ENCODE assay signal across 33 cellular contexts in genomic region chr2:11983401-11983800, GRCh38.
"Had no signal": no experiment of that assay in that cellular context is flagged by ENCODE, and none has a peak within 500 bp of the region (broad histone marks: within the 10 kb centered on the region; RNA-seq: fewer than 3 reads in every experiment).

No MANE protein-coding gene starts in this region.

- H3K4me3 Mint-ChIP-seq: activated B cell treated with CpG ODN at 0.5 μM for 24 hours; activated CD4-positive, alpha-beta memory T cell treated with anti-CD3 and anti-CD28 coated beads, Interleukin-2, amount 10 ng/mL, durations not matched to agents 7 days and 5 days; activated CD4-positive, alpha-beta T cell treated with anti-CD3 and anti-CD28 coated beads, Interleukin-2, amount 10 ng/mL, durations not matched to agents 7 days and 5 days; activated CD8-positive, alpha-beta memory T cell treated with anti-CD3 and anti-CD28 coated beads, Interleukin-2, amount 10 ng/mL, durations not matched to agents 7 days and 5 days; activated CD8-positive, alpha-beta T cell treated with anti-CD3 and anti-CD28 coated beads, Interleukin-2, amount 10 ng/mL, durations not matched to agents 7 days and 5 days; activated naive CD4-positive, alpha-beta T cell treated with anti-CD3 and anti-CD28 coated beads, Interleukin-2, amount 10 ng/mL, durations not matched to agents 7 days and 5 days; activated naive CD4-positive, alpha-beta T cell treated with anti-CD3 and anti-CD28 coated beads, Interleukin-2, amount 50 U/mL, for 24 hours; activated naive CD8-positive, alpha-beta T cell; activated naive CD8-positive, alpha-beta T cell treated with anti-CD3 and anti-CD28 coated beads, Interleukin-2, amount 10 ng/mL, durations not matched to agents 7 days and 5 days; activated naive CD8-positive, alpha-beta T cell treated with anti-CD3 and anti-CD28 coated beads, Interleukin-2, amount 50 U/mL, for 24 hours; activated T-cell treated with anti-CD3 and anti-CD28 coated beads, Interleukin-2, amount 50 U/mL, for 24 hours; brain; central memory CD8-positive, alpha-beta T cell; T-helper 1 cell treated with Interleukin-12 subunit alpha and Interleukin-12 subunit beta and Interleukin-4 antibody, amounts not matched to agents 30 μg/mL and 1 μg/mL, for 36 hours; T-helper 2 cell treated with Interferon-gamma antibody and Interleukin-4, amounts not matched to agents 5 μg/mL and 100 μg/mL, for 36 hours had no signal

- H3K36me3 ChIP-seq: ascending aorta, cardiac muscle cell had no signal

- H3K9me3 Mint-ChIP-seq: activated naive CD4-positive, alpha-beta T cell treated with anti-CD3 and anti-CD28 coated beads, Interleukin-2, amount 50 U/mL, for 24 hours; activated naive CD8-positive, alpha-beta T cell treated with anti-CD3 and anti-CD28 coated beads, Interleukin-2, amount 50 U/mL, for 24 hours; activated T-cell treated with anti-CD3 and anti-CD28 coated beads, Interleukin-2, amount 50 U/mL, for 24 hours; activated T-helper 2 cell treated with anti-CD3 and anti-CD28 coated beads, Interferon-gamma antibody, Interleukin-2, Interleukin-4, amounts not matched to agents 10 μg/mL and 5 μg/mL and 100 μg/mL, durations not matched to agents 14 hours and 24 hours and 36 hours; central memory CD8-positive, alpha-beta T cell had no signal

- H3K4me3 ChIP-seq: ascending aorta, cardiac muscle cell had no signal

- ATAC-seq: activated CD8-positive, alpha-beta memory T cell treated with anti-CD3 and anti-CD28 coated beads, Interleukin-2, amount 10 ng/mL, durations not matched to agents 7 days and 5 days; activated CD8-positive, alpha-beta T cell treated with anti-CD3 and anti-CD28 coated beads, Interleukin-2, amount 10 ng/mL, durations not matched to agents 7 days and 5 days; activated naive CD8-positive, alpha-beta T cell treated with anti-CD3 and anti-CD28 coated beads, Interleukin-2, amount 50 U/mL, for 24 hours had no signal

- H3K27me3 ChIP-seq: ascending aorta, cardiac muscle cell had no signal

- H3K4me1 ChIP-seq: ascending aorta had no signal

- H3K27me3 Mint-ChIP-seq: activated B cell treated with CpG ODN at 0.5 μM for 24 hours; activated CD4-positive, alpha-beta memory T cell treated with anti-CD3 and anti-CD28 coated beads, Interleukin-2, amount 10 ng/mL, durations not matched to agents 7 days and 5 days; activated CD4-positive, alpha-beta T cell treated with anti-CD3 and anti-CD28 coated beads, Interleukin-2, amount 10 ng/mL, durations not matched to agents 7 days and 5 days; activated naive CD4-positive, alpha-beta T cell treated with anti-CD3 and anti-CD28 coated beads, Interleukin-2, amount 50 U/mL, for 24 hours; activated naive CD8-positive, alpha-beta T cell had no signal

- H3K4me1 Mint-ChIP-seq: activated CD4-positive, alpha-beta memory T cell treated with anti-CD3 and anti-CD28 coated beads, Interleukin-2, amount 10 ng/mL, durations not matched to agents 7 days and 5 days; activated CD4-positive, alpha-beta T cell treated with anti-CD3 and anti-CD28 coated beads, Interleukin-2, amount 10 ng/mL, durations not matched to agents 7 days and 5 days; activated CD8-positive, alpha-beta memory T cell treated with anti-CD3 and anti-CD28 coated beads, Interleukin-2, amount 10 ng/mL, durations not matched to agents 7 days and 5 days; activated naive CD4-positive, alpha-beta T cell treated with anti-CD3 and anti-CD28 coated beads, Interleukin-2, amount 10 ng/mL, durations not matched to agents 7 days and 5 days; activated naive CD4-positive, alpha-beta T cell treated with anti-CD3 and anti-CD28 coated beads, Interleukin-2, amount 50 U/mL, for 24 hours; activated naive CD8-positive, alpha-beta T cell treated with anti-CD3 and anti-CD28 coated beads, Interleukin-2, amount 10 ng/mL, durations not matched to agents 7 days and 5 days; activated naive CD8-positive, alpha-beta T cell treated with anti-CD3 and anti-CD28 coated beads, Interleukin-2, amount 50 U/mL, for 24 hours had no signal

- DNase-seq: activated B cell treated with CpG ODN at 0.5 μM for 24 hours; activated CD4-positive, alpha-beta memory T cell treated with anti-CD3 and anti-CD28 coated beads, Interleukin-2, amount 10 ng/mL, durations not matched to agents 7 days and 5 days; activated CD4-positive, alpha-beta T cell treated with anti-CD3 and anti-CD28 coated beads for 48 hours; activated CD4-positive, alpha-beta T cell treated with anti-CD3 and anti-CD28 coated beads, Interleukin-2, amount 10 ng/mL, durations not matched to agents 7 days and 5 days; activated CD4-positive, alpha-beta T cell treated with anti-CD3 and anti-CD28 coated beads, Interleukin-2, amount 50 U/mL, for 48 hours; activated CD4-positive, CD25-positive, alpha-beta regulatory T cell treated with anti-CD3 and anti-CD28 coated beads, Interleukin-2, amount 50 U/mL, for 72 hours; activated CD8-positive, alpha-beta memory T cell treated with anti-CD3 and anti-CD28 coated beads for 24 hours; activated CD8-positive, alpha-beta memory T cell treated with anti-CD3 and anti-CD28 coated beads, Interleukin-2, amount 10 ng/mL, durations not matched to agents 7 days and 5 days; activated CD8-positive, alpha-beta memory T cell treated with anti-CD3 and anti-CD28 coated beads, Interleukin-2, amount 50 U/mL, for 48 hours; activated CD8-positive, alpha-beta T cell treated with anti-CD3 and anti-CD28 coated beads, Interleukin-2, amount 10 ng/mL, durations not matched to agents 7 days and 5 days; activated effector memory CD4-positive, alpha-beta T cell treated with Interleukin-2 at 50 U/mL for 16 hours; activated gamma-delta T cell; activated naive CD4-positive, alpha-beta T cell treated with anti-CD3 and anti-CD28 coated beads, Interleukin-2, amount 10 ng/mL, durations not matched to agents 7 days and 5 days; activated naive CD4-positive, alpha-beta T cell treated with Interleukin-2 at 50 U/mL for 16 hours; activated naive CD8-positive, alpha-beta T cell treated with anti-CD3 and anti-CD28 coated beads, Interleukin-2, amount 10 ng/mL, durations not matched to agents 7 days and 5 days; activated naive CD8-positive, alpha-beta T cell treated with anti-CD3 and anti-CD28 coated beads, Interleukin-2, amount 50 U/mL, for 24 hours; activated T-cell treated with anti-CD3 and anti-CD28 coated beads, Interleukin-2, amount 50 U/mL, for 24 hours; activated T-cell treated with anti-CD3 and anti-CD28 coated beads, Interleukin-2, amount 50 U/mL, for 48 hours; anterior cingulate cortex; cerebellar nuclear complex; T-helper 1 cell; T-helper 2 cell; T-helper 9 cell had no signal

- H3K27ac Mint-ChIP-seq: activated B cell treated with CpG ODN at 0.5 μM for 24 hours; activated CD4-positive, alpha-beta memory T cell treated with anti-CD3 and anti-CD28 coated beads, Interleukin-2, amount 10 ng/mL, durations not matched to agents 7 days and 5 days; activated CD4-positive, alpha-beta T cell treated with anti-CD3 and anti-CD28 coated beads, Interleukin-2, amount 10 ng/mL, durations not matched to agents 7 days and 5 days; activated CD8-positive, alpha-beta memory T cell treated with anti-CD3 and anti-CD28 coated beads, Interleukin-2, amount 10 ng/mL, durations not matched to agents 7 days and 5 days; activated CD8-positive, alpha-beta T cell treated with anti-CD3 and anti-CD28 coated beads, Interleukin-2, amount 10 ng/mL, durations not matched to agents 7 days and 5 days; activated naive CD4-positive, alpha-beta T cell treated with anti-CD3 and anti-CD28 coated beads, Interleukin-2, amount 10 ng/mL, durations not matched to agents 7 days and 5 days; activated naive CD4-positive, alpha-beta T cell treated with anti-CD3 and anti-CD28 coated beads, Interleukin-2, amount 50 U/mL, for 24 hours; activated naive CD8-positive, alpha-beta T cell; activated naive CD8-positive, alpha-beta T cell treated with anti-CD3 and anti-CD28 coated beads, Interleukin-2, amount 10 ng/mL, durations not matched to agents 7 days and 5 days; activated naive CD8-positive, alpha-beta T cell treated with anti-CD3 and anti-CD28 coated beads, Interleukin-2, amount 50 U/mL, for 24 hours; activated T-cell treated with anti-CD3 and anti-CD28 coated beads, Interleukin-2, amount 50 U/mL, for 24 hours; activated T-helper 2 cell treated with anti-CD3 and anti-CD28 coated beads, Interferon-gamma antibody, Interleukin-2, Interleukin-4, amounts not matched to agents 10 μg/mL and 5 μg/mL and 100 μg/mL, durations not matched to agents 14 hours and 24 hours and 36 hours; T-helper 1 cell treated with Interleukin-12 subunit alpha and Interleukin-12 subunit beta and Interleukin-4 antibody, amounts not matched to agents 30 μg/mL and 1 μg/mL, for 36 hours; T-helper 2 cell treated with Interferon-gamma antibody and Interleukin-4, amounts not matched to agents 5 μg/mL and 100 μg/mL, for 36 hours had no signal

- H3K27ac ChIP-seq: ascending aorta, cardiac muscle cell, VCaP had no signal

- H3K36me3 Mint-ChIP-seq: activated CD8-positive, alpha-beta memory T cell treated with anti-CD3 and anti-CD28 coated beads, Interleukin-2, amount 10 ng/mL, durations not matched to agents 7 days and 5 days; activated naive CD4-positive, alpha-beta T cell treated with anti-CD3 and anti-CD28 coated beads, Interleukin-2, amount 10 ng/mL, durations not matched to agents 7 days and 5 days; activated naive CD4-positive, alpha-beta T cell treated with anti-CD3 and anti-CD28 coated beads, Interleukin-2, amount 50 U/mL, for 24 hours; activated naive CD8-positive, alpha-beta T cell; activated naive CD8-positive, alpha-beta T cell treated with anti-CD3 and anti-CD28 coated beads, Interleukin-2, amount 10 ng/mL, durations not matched to agents 7 days and 5 days; brain had no signal

- H3K9me3 ChIP-seq: ascending aorta had no signal
